ENCODE assay signal across 1 cellular context in the genomic region with DNA sequence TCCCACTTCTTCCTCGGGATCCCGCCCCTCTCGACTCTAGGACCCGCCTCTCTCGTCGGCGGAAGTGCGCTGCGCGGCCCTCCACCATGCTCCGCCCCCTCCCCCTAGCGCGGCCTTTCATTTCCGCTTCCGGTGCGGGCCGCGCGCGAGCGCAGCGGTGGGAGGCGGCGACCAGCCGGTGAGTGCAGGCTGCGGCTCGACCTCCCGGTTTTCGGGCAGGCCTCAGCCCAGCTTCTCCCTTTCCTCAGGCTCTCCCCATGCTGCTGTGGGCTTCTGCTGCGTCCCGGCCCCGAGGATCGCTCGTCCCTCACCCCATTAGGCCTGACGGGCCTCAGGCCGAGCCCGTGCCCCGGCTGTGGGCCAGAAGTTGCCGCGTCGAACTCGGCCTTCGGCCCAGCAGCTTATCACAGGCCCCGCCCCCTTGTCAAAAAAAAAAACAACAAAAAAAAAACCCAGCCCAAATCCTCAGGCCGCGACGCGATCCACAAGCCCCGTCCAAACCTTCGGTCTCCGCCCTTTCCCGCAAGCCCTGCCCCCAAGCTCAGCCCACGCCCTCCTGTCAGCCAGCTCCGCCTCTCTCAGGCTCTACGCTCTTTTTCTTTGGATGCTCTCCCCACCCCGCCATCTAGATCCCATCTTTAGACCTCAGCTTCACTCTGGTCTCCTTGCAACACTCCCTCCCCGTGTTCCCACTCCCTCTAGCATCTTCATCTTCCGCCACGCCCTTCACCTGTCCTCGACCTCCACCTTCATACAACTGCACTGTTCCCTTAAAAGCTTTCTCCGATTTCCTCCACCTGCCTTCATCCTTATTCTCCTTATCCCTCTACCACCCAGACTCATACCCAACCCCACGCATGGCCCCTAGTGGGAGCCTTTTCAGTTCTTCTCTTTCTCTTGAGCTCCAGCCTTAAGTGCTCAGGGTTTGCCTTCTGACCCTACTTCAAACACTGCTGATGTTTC.
TF ChIP-seq lines count a peak whose summit lies in the region.

A gene with protein sequence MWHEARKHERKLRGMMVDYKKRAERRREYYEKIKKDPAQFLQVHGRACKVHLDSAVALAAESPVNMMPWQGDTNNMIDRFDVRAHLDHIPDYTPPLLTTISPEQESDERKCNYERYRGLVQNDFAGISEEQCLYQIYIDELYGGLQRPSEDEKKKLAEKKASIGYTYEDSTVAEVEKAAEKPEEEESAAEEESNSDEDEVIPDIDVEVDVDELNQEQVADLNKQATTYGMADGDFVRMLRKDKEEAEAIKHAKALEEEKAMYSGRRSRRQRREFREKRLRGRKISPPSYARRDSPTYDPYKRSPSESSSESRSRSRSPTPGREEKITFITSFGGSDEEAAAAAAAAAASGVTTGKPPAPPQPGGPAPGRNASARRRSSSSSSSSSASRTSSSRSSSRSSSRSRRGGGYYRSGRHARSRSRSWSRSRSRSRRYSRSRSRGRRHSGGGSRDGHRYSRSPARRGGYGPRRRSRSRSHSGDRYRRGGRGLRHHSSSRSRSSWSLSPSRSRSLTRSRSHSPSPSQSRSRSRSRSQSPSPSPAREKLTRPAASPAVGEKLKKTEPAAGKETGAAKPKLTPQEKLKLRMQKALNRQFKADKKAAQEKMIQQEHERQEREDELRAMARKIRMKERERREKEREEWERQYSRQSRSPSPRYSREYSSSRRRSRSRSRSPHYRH (plus strand): TSS at position 115 of the 963 bp plus-strand sequence. CDS start 1,168 bp downstream, outside the sequence.

TF ChIP-seq in HepG2, 621 proteins besides CTCF, POLR2A, EP300 and RAD21 (continued from another document and continues in another):
- TF ChIP-seq, protein P1, sequence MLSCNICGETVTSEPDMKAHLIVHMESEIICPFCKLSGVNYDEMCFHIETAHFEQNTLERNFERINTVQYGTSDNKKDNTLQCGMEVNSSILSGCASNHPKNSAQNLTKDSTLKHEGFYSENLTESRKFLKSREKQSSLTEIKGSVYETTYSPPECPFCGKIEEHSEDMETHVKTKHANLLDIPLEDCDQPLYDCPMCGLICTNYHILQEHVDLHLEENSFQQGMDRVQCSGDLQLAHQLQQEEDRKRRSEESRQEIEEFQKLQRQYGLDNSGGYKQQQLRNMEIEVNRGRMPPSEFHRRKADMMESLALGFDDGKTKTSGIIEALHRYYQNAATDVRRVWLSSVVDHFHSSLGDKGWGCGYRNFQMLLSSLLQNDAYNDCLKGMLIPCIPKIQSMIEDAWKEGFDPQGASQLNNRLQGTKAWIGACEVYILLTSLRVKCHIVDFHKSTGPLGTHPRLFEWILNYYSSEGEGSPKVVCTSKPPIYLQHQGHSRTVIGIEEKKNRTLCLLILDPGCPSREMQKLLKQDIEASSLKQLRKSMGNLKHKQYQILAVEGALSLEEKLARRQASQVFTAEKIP (CRISPR knock-in tag; IDR thresholded peaks at IDR 0.05; ENCODE audit: borderline replicate concordance) = no peak
- TF ChIP-seq KDM3A (CRISPR knock-in tag; IDR thresholded peaks at IDR 0.05; ENCODE audit: low read depth) = no peak; the same call in 1 of the 2 replicates
- no peak for TF ChIP-seq PCBP1 (IDR thresholded peaks at IDR 0.05; ENCODE audit: borderline replicate concordance, low read depth, low read length)
- TF ChIP-seq ZNF17 (CRISPR knock-in tag; IDR thresholded peaks at IDR 0.05) = no peak
- TF ChIP-seq ZNF30 (CRISPR knock-in tag; IDR thresholded peaks at IDR 0.05) = no peak
- TF ChIP-seq CBX1 (IDR thresholded peaks at IDR 0.05; ENCODE audit: low read depth) = peak; percentile 58
- TF ChIP-seq SIX1 (CRISPR knock-in tag; IDR thresholded peaks at IDR 0.05; ENCODE audit: borderline replicate concordance) = no peak
- TF ChIP-seq FOXC1 (CRISPR knock-in tag; IDR thresholded peaks at IDR 0.05; ENCODE audit: borderline replicate concordance) = peak; percentile 70; the same call in 1 of the 2 replicates
- TF ChIP-seq MEIS1 (CRISPR knock-in tag; IDR thresholded peaks at IDR 0.05; ENCODE audit: borderline replicate concordance) = no peak
- no peak for TF ChIP-seq ZKSCAN5 (CRISPR knock-in tag; IDR thresholded peaks at IDR 0.05)
- no peak for TF ChIP-seq NFIC (IDR thresholded peaks at IDR 0.05; ENCODE audit: low read length)
- TF ChIP-seq, protein P2, sequence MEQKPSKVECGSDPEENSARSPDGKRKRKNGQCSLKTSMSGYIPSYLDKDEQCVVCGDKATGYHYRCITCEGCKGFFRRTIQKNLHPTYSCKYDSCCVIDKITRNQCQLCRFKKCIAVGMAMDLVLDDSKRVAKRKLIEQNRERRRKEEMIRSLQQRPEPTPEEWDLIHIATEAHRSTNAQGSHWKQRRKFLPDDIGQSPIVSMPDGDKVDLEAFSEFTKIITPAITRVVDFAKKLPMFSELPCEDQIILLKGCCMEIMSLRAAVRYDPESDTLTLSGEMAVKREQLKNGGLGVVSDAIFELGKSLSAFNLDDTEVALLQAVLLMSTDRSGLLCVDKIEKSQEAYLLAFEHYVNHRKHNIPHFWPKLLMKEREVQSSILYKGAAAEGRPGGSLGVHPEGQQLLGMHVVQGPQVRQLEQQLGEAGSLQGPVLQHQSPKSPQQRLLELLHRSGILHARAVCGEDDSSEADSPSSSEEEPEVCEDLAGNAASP (CRISPR knock-in tag; IDR thresholded peaks at IDR 0.05; ENCODE audit: borderline replicate concordance) = no peak
- no peak for TF ChIP-seq FOXK2 (IDR thresholded peaks at IDR 0.05)
- no peak for TF ChIP-seq GZF1 (CRISPR knock-in tag; IDR thresholded peaks at IDR 0.05)
- TF ChIP-seq, protein P3, sequence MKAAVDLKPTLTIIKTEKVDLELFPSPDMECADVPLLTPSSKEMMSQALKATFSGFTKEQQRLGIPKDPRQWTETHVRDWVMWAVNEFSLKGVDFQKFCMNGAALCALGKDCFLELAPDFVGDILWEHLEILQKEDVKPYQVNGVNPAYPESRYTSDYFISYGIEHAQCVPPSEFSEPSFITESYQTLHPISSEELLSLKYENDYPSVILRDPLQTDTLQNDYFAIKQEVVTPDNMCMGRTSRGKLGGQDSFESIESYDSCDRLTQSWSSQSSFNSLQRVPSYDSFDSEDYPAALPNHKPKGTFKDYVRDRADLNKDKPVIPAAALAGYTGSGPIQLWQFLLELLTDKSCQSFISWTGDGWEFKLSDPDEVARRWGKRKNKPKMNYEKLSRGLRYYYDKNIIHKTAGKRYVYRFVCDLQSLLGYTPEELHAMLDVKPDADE (CRISPR knock-in tag; IDR thresholded peaks at IDR 0.05) = no peak
- TF ChIP-seq, protein P4, sequence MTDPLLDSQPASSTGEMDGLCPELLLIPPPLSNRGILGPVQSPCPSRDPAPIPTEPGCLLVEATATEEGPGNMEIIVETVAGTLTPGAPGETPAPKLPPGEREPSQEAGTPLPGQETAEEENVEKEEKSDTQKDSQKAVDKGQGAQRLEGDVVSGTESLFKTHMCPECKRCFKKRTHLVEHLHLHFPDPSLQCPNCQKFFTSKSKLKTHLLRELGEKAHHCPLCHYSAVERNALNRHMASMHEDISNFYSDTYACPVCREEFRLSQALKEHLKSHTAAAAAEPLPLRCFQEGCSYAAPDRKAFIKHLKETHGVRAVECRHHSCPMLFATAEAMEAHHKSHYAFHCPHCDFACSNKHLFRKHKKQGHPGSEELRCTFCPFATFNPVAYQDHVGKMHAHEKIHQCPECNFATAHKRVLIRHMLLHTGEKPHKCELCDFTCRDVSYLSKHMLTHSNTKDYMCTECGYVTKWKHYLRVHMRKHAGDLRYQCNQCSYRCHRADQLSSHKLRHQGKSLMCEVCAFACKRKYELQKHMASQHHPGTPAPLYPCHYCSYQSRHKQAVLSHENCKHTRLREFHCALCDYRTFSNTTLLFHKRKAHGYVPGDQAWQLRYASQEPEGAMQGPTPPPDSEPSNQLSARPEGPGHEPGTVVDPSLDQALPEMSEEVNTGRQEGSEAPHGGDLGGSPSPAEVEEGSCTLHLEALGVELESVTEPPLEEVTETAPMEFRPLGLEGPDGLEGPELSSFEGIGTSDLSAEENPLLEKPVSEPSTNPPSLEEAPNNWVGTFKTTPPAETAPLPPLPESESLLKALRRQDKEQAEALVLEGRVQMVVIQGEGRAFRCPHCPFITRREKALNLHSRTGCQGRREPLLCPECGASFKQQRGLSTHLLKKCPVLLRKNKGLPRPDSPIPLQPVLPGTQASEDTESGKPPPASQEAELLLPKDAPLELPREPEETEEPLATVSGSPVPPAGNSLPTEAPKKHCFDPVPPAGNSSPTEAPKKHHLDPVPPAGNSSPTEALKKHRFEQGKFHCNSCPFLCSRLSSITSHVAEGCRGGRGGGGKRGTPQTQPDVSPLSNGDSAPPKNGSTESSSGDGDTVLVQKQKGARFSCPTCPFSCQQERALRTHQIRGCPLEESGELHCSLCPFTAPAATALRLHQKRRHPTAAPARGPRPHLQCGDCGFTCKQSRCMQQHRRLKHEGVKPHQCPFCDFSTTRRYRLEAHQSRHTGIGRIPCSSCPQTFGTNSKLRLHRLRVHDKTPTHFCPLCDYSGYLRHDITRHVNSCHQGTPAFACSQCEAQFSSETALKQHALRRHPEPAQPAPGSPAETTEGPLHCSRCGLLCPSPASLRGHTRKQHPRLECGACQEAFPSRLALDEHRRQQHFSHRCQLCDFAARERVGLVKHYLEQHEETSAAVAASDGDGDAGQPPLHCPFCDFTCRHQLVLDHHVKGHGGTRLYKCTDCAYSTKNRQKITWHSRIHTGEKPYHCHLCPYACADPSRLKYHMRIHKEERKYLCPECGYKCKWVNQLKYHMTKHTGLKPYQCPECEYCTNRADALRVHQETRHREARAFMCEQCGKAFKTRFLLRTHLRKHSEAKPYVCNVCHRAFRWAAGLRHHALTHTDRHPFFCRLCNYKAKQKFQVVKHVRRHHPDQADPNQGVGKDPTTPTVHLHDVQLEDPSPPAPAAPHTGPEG (CRISPR knock-in tag; IDR thresholded peaks at IDR 0.05) = no peak; the same call in 1 of the 2 replicates
- no peak for TF ChIP-seq GTF3A (CRISPR knock-in tag; conservative IDR thresholded peaks at IDR 0.05)
- 0 out of 2 replicates have a peak, but pooled peaks have one; percentile 54 for TF ChIP-seq ZNF224 (CRISPR knock-in tag; IDR thresholded peaks at IDR 0.05)
- no peak for TF ChIP-seq NFRKB (IDR thresholded peaks at IDR 0.05)
- TF ChIP-seq, protein P5, sequence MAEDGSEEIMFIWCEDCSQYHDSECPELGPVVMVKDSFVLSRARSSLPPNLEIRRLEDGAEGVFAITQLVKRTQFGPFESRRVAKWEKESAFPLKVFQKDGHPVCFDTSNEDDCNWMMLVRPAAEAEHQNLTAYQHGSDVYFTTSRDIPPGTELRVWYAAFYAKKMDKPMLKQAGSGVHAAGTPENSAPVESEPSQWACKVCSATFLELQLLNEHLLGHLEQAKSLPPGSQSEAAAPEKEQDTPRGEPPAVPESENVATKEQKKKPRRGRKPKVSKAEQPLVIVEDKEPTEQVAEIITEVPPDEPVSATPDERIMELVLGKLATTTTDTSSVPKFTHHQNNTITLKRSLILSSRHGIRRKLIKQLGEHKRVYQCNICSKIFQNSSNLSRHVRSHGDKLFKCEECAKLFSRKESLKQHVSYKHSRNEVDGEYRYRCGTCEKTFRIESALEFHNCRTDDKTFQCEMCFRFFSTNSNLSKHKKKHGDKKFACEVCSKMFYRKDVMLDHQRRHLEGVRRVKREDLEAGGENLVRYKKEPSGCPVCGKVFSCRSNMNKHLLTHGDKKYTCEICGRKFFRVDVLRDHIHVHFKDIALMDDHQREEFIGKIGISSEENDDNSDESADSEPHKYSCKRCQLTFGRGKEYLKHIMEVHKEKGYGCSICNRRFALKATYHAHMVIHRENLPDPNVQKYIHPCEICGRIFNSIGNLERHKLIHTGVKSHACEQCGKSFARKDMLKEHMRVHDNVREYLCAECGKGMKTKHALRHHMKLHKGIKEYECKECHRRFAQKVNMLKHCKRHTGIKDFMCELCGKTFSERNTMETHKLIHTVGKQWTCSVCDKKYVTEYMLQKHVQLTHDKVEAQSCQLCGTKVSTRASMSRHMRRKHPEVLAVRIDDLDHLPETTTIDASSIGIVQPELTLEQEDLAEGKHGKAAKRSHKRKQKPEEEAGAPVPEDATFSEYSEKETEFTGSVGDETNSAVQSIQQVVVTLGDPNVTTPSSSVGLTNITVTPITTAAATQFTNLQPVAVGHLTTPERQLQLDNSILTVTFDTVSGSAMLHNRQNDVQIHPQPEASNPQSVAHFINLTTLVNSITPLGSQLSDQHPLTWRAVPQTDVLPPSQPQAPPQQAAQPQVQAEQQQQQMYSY (CRISPR knock-in tag; IDR thresholded peaks at IDR 0.05) = 0 out of 2 replicates have a peak, but pooled peaks have one; percentile 45
- TF ChIP-seq KLF15 (CRISPR knock-in tag; IDR thresholded peaks at IDR 0.05; ENCODE audit: borderline replicate concordance) = no peak; the same call in 1 of the 2 replicates
- TF ChIP-seq, protein P6, sequence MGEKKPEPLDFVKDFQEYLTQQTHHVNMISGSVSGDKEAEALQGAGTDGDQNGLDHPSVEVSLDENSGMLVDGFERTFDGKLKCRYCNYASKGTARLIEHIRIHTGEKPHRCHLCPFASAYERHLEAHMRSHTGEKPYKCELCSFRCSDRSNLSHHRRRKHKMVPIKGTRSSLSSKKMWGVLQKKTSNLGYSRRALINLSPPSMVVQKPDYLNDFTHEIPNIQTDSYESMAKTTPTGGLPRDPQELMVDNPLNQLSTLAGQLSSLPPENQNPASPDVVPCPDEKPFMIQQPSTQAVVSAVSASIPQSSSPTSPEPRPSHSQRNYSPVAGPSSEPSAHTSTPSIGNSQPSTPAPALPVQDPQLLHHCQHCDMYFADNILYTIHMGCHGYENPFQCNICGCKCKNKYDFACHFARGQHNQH (CRISPR knock-in tag; IDR thresholded peaks at IDR 0.05) = no peak
- peak; percentile 72; the same call in 1 of the 2 replicates for TF ChIP-seq ZNF598 (CRISPR knock-in tag; IDR thresholded peaks at IDR 0.05; ENCODE audit: borderline replicate concordance)
- TF ChIP-seq ZNF790 (CRISPR knock-in tag; IDR thresholded peaks at IDR 0.05; ENCODE audit: borderline replicate concordance) = no peak
- 0 out of 2 replicates have a peak, but pooled peaks have one; percentile 83 for TF ChIP-seq TBP (CRISPR knock-in tag; IDR thresholded peaks at IDR 0.05)
- no peak for TF ChIP-seq BHLHE40 (IDR thresholded peaks at IDR 0.05; ENCODE audit: low read length)
- TF ChIP-seq NFKB2 (CRISPR knock-in tag; IDR thresholded peaks at IDR 0.05; ENCODE audit: borderline replicate concordance) = peak; percentile 73; the same call in 1 of the 2 replicates
- TF ChIP-seq ZNF292 (CRISPR knock-in tag; IDR thresholded peaks at IDR 0.05; ENCODE audit: borderline replicate concordance, low read depth) = no peak
- peak; percentile 87 for TF ChIP-seq HOXA3 (CRISPR knock-in tag; IDR thresholded peaks at IDR 0.05)
- no peak for TF ChIP-seq FOXA3 (CRISPR knock-in tag; IDR thresholded peaks at IDR 0.05)
- TF ChIP-seq ZNF644 (CRISPR knock-in tag; IDR thresholded peaks at IDR 0.05; ENCODE audit: low read depth) = no peak
- TF ChIP-seq, protein P7, sequence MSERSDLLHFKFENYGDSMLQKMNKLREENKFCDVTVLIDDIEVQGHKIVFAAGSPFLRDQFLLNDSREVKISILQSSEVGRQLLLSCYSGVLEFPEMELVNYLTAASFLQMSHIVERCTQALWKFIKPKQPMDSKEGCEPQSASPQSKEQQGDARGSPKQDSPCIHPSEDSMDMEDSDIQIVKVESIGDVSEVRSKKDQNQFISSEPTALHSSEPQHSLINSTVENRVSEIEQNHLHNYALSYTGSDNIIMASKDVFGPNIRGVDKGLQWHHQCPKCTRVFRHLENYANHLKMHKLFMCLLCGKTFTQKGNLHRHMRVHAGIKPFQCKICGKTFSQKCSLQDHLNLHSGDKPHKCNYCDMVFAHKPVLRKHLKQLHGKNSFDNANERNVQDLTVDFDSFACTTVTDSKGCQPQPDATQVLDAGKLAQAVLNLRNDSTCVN (CRISPR knock-in tag; IDR thresholded peaks at IDR 0.05; ENCODE audit: borderline replicate concordance) = peak; percentile 62; the same call in 1 of the 2 replicates
- no peak for TF ChIP-seq ZNF558 (CRISPR knock-in tag; IDR thresholded peaks at IDR 0.05; ENCODE audit: borderline replicate concordance)
- no peak for TF ChIP-seq ZNF20 (CRISPR knock-in tag; IDR thresholded peaks at IDR 0.05)
- peak; percentile 59; the same call in 1 of the 2 replicates for TF ChIP-seq ZSCAN25 (CRISPR knock-in tag; IDR thresholded peaks at IDR 0.05)
- peak; percentile 69; the same call in 1 of the 2 replicates for TF ChIP-seq RFXAP (CRISPR knock-in tag; IDR thresholded peaks at IDR 0.05; ENCODE audit: borderline replicate concordance)
- TF ChIP-seq HMG20B (CRISPR knock-in tag; conservative IDR thresholded peaks at IDR 0.05) = no peak
- TF ChIP-seq KDM2A (CRISPR knock-in tag; IDR thresholded peaks at IDR 0.05; ENCODE audit: borderline replicate concordance, low read depth) = peak; percentile 85; the same call in 1 of the 2 replicates
